8 cellular contexts compared by ENCODE assay signal in genomic region chr9:122213102-122213588, GRCh38. TPM values are rescaled to one million over a fixed set of nuclear protein-coding genes. Genes with fewer than 3 reads are reported as not detected.
DNase-seq lines count a peak whose midpoint lies in the region; ATAC-seq, FAIRE-seq and TF ChIP-seq lines count a peak whose summit lies in the region.
"Had no signal": no experiment of that assay in that cellular context is flagged by ENCODE, and none has a peak within 500 bp of the region (broad histone marks: within the 10 kb centered on the region; RNA-seq: fewer than 3 reads in every experiment).

No MANE protein-coding gene starts in this region.

- TF ChIP-seq POLR2A in Peyer's patch (IDR thresholded peaks at IDR 0.05), result no peak

- FAIRE-seq in RCC 7860 (lab: Jason Lieb, UNC), result no peak

- H3K79me2 ChIP-seq in ACC112 (ENCODE audit: control insufficient read depth, insufficient read depth, low read length, unreplicated experiment), result no peaks in the 10 kb centered on the region

- H3K27me3 ChIP-seq in ACC112 (ENCODE audit: insufficient read depth, low read length), result peaks cover 42% of the 10 kb centered on the region
- H3K27me3 ChIP-seq in Peyer's patch, result peaks cover 0 to 26% of the 10 kb centered on the region in 2 donors
- peaks cover 89% of the 10 kb centered on the region for H3K27me3 ChIP-seq in iPS-20b (ENCODE audit: insufficient read depth, low read length)

- H3K4me1 ChIP-seq in ACC112 (ENCODE audit: control insufficient read depth, insufficient read depth, low read length, unreplicated experiment) (peaks cover 9% of the 10 kb centered on the region), Peyer's patch (peaks cover 0 to 19% (median 4%) of the 10 kb centered on the region in 4 donors), iPS-20b (ENCODE audit: insufficient read depth, low read length) (no peaks in the 10 kb centered on the region)

- DNase-seq in Peyer's patch (peak in 1 of 3 donors; percentile 20), COR-L47 (lab: John Stamatoyannopoulos, UW) (no peak), RCC 7860 (ENCODE audit: low spot score) (no peak)
- DNase-seq: activated gamma-delta T cell had no signal

- H3K36me3 ChIP-seq in ACC112 (ENCODE audit: insufficient read depth, low read length), result no peaks in the 10 kb centered on the region
- no peaks in the 10 kb centered on the region for H3K36me3 ChIP-seq in Peyer's patch
- H3K36me3 ChIP-seq in iPS-20b (ENCODE audit: insufficient read depth, low read depth, low read length), result no peaks in the 10 kb centered on the region

- ATAC-seq in HG03342 (IDR thresholded peaks at IDR 0.05; ENCODE audit: unreplicated experiment), result no peak

- TF ChIP-seq CTCF in Peyer's patch (IDR thresholded peaks at IDR 0.05), result no peak

- H2AFZ ChIP-seq in ACC112 (ENCODE audit: low read length, unreplicated experiment), result peak overlapping the region; percentile 84

- no peak overlapping the region for H3K9ac ChIP-seq in iPS-20b (ENCODE audit: low read depth, low read length)

- H3K4me3 ChIP-seq in ACC112 (ENCODE audit: low read depth, low read length), result peak overlapping the region; percentile 67
- peak overlapping the region in 3 of 4 donors; percentile 38 to 52 (median 41) for H3K4me3 ChIP-seq in Peyer's patch
- H3K4me3 ChIP-seq in iPS-20b (ENCODE audit: low read length), result peak overlapping the region; percentile 51; the same call in 1 of the 2 replicates

- no peak overlapping the region for H3K27ac ChIP-seq in ACC112 (ENCODE audit: low read depth, low read length)
- H3K27ac ChIP-seq in Peyer's patch, result no peak overlapping the region
- H3K27ac ChIP-seq in iPS-20b (ENCODE audit: low read length), result no peak overlapping the region

- H3K9me3 ChIP-seq in Peyer's patch (peaks cover 0 to 3% (median 0%) of the 10 kb centered on the region in 4 donors), iPS-20b (ENCODE audit: insufficient read depth, low read depth, low read length) (no peaks in the 10 kb centered on the region; the same call in 1 of the 2 replicates)

RNA-seq across cellular contexts. Expression of gene LHX6, which starts 15.6 kb away (rescaled TPM):
- 10 to 100 TPM in 1 of 4 donors, 1 to 10 TPM in 2, under 1 TPM in 1; 0.53 to 12.4 (median 3.1) TPM for total RNA-seq in Peyer's patch

RNA-seq across cellular contexts. Expression of gene RBM18, which starts 51.5 kb away (rescaled TPM):
- 10 to 100 TPM in 1 of 4 donors, 1 to 10 TPM in 3; 4.5 to 37.1 (median 7.5) TPM for total RNA-seq in Peyer's patch

RNA-seq across cellular contexts. Expression of gene MRRF, which starts 51.5 kb away (rescaled TPM):
- total RNA-seq in Peyer's patch, result 10 to 100 TPM; 54.8 to 69.6 (median 67.8) TPM

RNA-seq across cellular contexts. Expression of gene MORN5, which starts 53.4 kb away (rescaled TPM):
- not detected for total RNA-seq in Peyer's patch
- total RNA-seq: RPMI7951 had no signal

RNA-seq across cellular contexts. Expression of gene NDUFA8, which starts 53.6 kb away (rescaled TPM):
- 10 to 100 TPM; 17.3 to 41.3 (median 32.2) TPM for total RNA-seq in Peyer's patch
